In the genomic region with DNA sequence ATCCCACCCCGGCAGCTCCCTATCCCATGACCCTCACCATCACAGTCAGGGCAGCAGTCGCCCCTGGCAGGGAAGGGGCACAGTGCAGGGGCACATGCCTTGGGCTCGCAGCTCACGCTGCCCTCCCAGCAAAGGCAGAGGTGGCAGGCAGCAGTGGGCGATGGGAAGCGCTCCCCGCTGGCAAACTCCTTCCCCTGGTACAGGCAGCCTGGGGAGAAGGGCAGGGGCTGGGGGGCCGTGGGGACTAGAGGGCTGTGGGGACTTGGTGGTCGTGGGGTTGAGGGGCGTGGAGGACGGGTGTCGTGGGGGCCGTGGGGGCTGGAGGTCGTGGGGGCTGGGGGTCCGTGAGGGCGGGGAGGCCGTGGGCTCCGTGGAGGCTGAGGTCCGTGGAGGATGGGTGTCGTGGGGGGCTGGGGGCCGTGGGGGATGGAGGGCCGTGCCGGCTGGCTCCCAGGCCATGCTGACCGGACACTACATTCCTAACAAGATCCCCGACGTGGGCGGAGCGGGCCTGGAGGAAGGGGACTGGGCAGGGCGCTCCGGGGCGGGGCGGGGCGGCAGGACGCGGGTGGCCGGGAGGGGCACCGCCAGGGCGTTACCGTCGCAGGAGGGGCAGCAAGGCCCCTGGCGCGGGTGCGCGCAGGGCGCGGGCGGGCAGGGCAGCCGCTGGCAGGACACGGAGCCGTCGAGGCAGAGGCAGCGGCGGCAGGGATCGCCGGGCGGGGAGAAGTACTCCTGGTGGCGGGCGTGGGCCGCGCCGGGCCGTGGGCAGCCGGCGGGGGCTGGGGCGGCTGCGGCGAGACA, we compare ENCODE assay signal across 11 cellular contexts. TPM values are rescaled to one million over a fixed set of nuclear protein-coding genes. Genes with fewer than 3 reads are reported as not detected.
DNase-seq lines count a peak whose midpoint lies in the region; ATAC-seq and TF ChIP-seq lines count a peak whose summit lies in the region.
"Had no signal": no experiment of that assay in that cellular context is flagged by ENCODE, and none has a peak within 500 bp of the region (broad histone marks: within the 10 kb centered on the region; RNA-seq: fewer than 3 reads in every experiment).

No MANE protein-coding gene starts in this region.

- H3K79me2 ChIP-seq in ACC112 (ENCODE audit: control insufficient read depth, insufficient read depth, low read length, unreplicated experiment): no peaks in the 10 kb centered on the region

- no peak overlapping the region for H2AFZ ChIP-seq in ACC112 (ENCODE audit: low read length, unreplicated experiment)

- no peak for TF ChIP-seq CTCF in mucosa of descending colon (IDR thresholded peaks at IDR 0.05)
- TF ChIP-seq CTCF in foreskin keratinocyte (conservative IDR thresholded peaks at IDR 0.05): no peak

- intact Hi-C loops in mucosa of descending colon (cut with DNase I, micrococcal nuclease): no loop called here
- intact Hi-C loops in sciatic nerve (cut with DNase I): no loop called here

- H3K9me3 ChIP-seq in mucosa of descending colon: no peaks in the 10 kb centered on the region

- H3K27me3 ChIP-seq in ACC112 (ENCODE audit: insufficient read depth, low read length) (peaks cover 17% of the 10 kb centered on the region; the same call in 1 of the 2 replicates), foreskin keratinocyte (peaks cover 15% of the 10 kb centered on the region)

- H3K36me3 ChIP-seq in ACC112 (ENCODE audit: insufficient read depth, low read length): no peaks in the 10 kb centered on the region
- no peaks in the 10 kb centered on the region for H3K36me3 ChIP-seq in mucosa of descending colon (ENCODE audit: low read depth)

- H3K4me3 ChIP-seq in ACC112 (ENCODE audit: low read depth, low read length) (peak overlapping the region; percentile 33; the same call in 1 of the 2 replicates), mucosa of descending colon (no peak overlapping the region)

- H3K27ac ChIP-seq in ACC112 (ENCODE audit: low read depth, low read length) (no peak overlapping the region), foreskin keratinocyte (no peak overlapping the region)

- ATAC-seq in mucosa of descending colon (peak; percentile 70), foreskin keratinocyte (no peak), sciatic nerve (no peak)

- H3K4me1 ChIP-seq in ACC112 (ENCODE audit: control insufficient read depth, insufficient read depth, low read length, unreplicated experiment): no peaks in the 10 kb centered on the region
- no peaks in the 10 kb centered on the region for H3K4me1 ChIP-seq in mucosa of descending colon (ENCODE audit: low read depth)
- H3K4me1 ChIP-seq in foreskin keratinocyte: peaks cover 4% of the 10 kb centered on the region

- DNase-seq in NCI-H146 treated with DMSO at 0.1 percent for 48 hours (lab: John Stamatoyannopoulos, UW; ENCODE audit: unreplicated experiment): peak; percentile 11
- DNase-seq in ecto neural progenitor cell (ENCODE audit: low spot score): peak; percentile 80
- peak in 2 of 3 donors; percentile 56 to 79 for DNase-seq in mucosa of descending colon
- DNase-seq in foreskin keratinocyte: no peak
- no peak for DNase-seq in RPMI8226
- DNase-seq in sciatic nerve (ENCODE audit: low spot score): no peak
- no peak for DNase-seq in activated naive CD4-positive, alpha-beta T cell treated with anti-CD3 and anti-CD28 coated beads, Interleukin-2, amount 50 U/mL, for 16 hours
- DNase-seq: COR-L47, erythroblast had no signal

RNA-seq across cellular contexts. Expression of a gene that starts 20.0 kb away (rescaled TPM):
- total RNA-seq in mucosa of descending colon: 1 to 10 TPM in 2 of 3 donors, under 1 TPM in 1; 0.47 to 1.7 (median 1.4) TPM
- total RNA-seq in foreskin keratinocyte: 0.03 TPM in 1 of 2 replicates, not detected in the other
- polyA plus RNA-seq in foreskin keratinocyte: 0.03 TPM in 2 replicates
- total RNA-seq in sciatic nerve: 1.8 TPM
- total RNA-seq: pulmonary artery endothelial cell had no signal

RNA-seq across cellular contexts. Expression of a gene that starts 27.9 kb away (rescaled TPM):
- total RNA-seq in mucosa of descending colon: 10 to 100 TPM; 55.6 to 85.5 (median 82.4) TPM
- total RNA-seq in foreskin keratinocyte: 126 and 133 TPM in 2 replicates
- 266 and 275 TPM in 2 replicates for polyA plus RNA-seq in foreskin keratinocyte
- 89.6 TPM for total RNA-seq in sciatic nerve

RNA-seq across cellular contexts. Expression of a gene that starts 47.2 kb away (rescaled TPM):
- 10 to 100 TPM in 1 of 3 donors, 1 to 10 TPM in 2; 6.9 to 10.1 (median 9.0) TPM for total RNA-seq in mucosa of descending colon
- 0.81 and 1.1 TPM in 2 replicates for total RNA-seq in foreskin keratinocyte
- 0.71 and 0.74 TPM in 2 replicates for polyA plus RNA-seq in foreskin keratinocyte
- total RNA-seq in sciatic nerve: 8.7 TPM

Comparison
In these comparisons a context has a peak if more than half of its experiments do, and no peak if none do; other contexts are left out.
1. DNase-seq: peak in NCI-H146 treated with DMSO at 0.1 percent for 48 hours (single experiment), ecto neural progenitor cell (single experiment) and mucosa of descending colon (2 of 3); none in foreskin keratinocyte (0 of 2), RPMI8226 (single experiment), sciatic nerve (single experiment) and activated naive CD4-positive, alpha-beta T cell treated with anti-CD3 and anti-CD28 coated beads, Interleukin-2, amount 50 U/mL, for 16 hours (single experiment).